In the genomic region with DNA sequence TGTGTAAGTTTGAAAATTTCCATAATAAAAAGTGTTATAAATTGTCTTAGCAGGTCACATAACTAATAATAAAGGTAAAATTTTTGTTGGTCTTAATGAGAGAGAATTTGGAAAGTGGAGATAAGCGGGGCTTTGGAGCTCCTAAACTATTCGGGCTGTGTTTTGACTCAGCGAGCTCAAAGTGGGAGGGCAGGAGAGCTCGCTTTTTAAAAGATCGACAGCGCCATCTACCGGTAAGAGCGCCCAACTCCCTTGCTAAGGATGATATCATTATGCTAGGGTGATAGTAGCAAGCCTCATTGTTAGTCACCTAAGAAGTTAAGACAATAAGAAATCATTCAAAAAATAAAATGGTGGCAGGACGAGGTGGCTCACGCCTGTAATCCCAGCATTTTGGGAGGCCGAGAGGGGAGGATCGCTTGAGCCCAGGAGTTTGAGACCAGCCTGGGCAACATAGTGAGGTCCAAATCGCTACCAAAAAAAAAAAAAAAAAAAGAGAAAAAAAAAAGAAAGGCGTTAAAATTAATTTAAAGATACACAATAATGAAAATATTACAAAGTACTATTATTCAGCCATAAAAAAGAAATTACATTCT, we compare ENCODE assay signal across 8 cellular contexts. TPM values are rescaled to one million over a fixed set of nuclear protein-coding genes. Genes with fewer than 3 reads are reported as not detected.
DNase-seq lines count a peak whose midpoint lies in the region; ATAC-seq and TF ChIP-seq lines count a peak whose summit lies in the region.

No MANE protein-coding gene starts in this region.

- H3K9ac ChIP-seq in neural cell (ENCODE audit: low read length): no peak overlapping the region

- no peak overlapping the region for H2AFZ ChIP-seq in neural cell (ENCODE audit: low read depth, low read length)

- no peak overlapping the region for H3K27ac Mint-ChIP-seq in activated T-cell treated with anti-CD3 and anti-CD28 coated beads, Interleukin-2, amount 50 U/mL, for 24 hours

- H3K27me3 ChIP-seq in Peyer's patch (no peaks in the 10 kb centered on the region), neural cell (ENCODE audit: insufficient read depth, low read depth, low read length) (no peaks in the 10 kb centered on the region)

- H3K27me3 Mint-ChIP-seq in activated T-cell treated with anti-CD3 and anti-CD28 coated beads, Interleukin-2, amount 50 U/mL, for 24 hours: no peaks in the 10 kb centered on the region

- no peaks in the 10 kb centered on the region for H3K9me2 ChIP-seq in neural cell (ENCODE audit: insufficient read depth, low read length)

- peaks cover 0 to 11% (median 0%) of the 10 kb centered on the region in 4 donors for H3K4me1 ChIP-seq in Peyer's patch

- DNase-seq in GM12864 (ENCODE audit: low read depth) (peak; percentile 34), KBM-7 (peak; percentile 86), Peyer's patch (peak; percentile 82 to 94 (median 83)), fibroblast of gingiva (ENCODE audit: low read depth) (peak; percentile 66)
- peak; percentile 88 for DNase-seq in activated T-cell treated with anti-CD3 and anti-CD28 coated beads, Interleukin-2, amount 50 U/mL, for 24 hours
- DNase-seq in stimulated activated naive CD8-positive, alpha-beta T cell treated with anti-CD3 and anti-CD28 coated beads, Interleukin-15, Interleukin-2, amounts not matched to agents 100 U/mL and 50 U/mL, for 24 hours: peak; percentile 93

- no peaks in the 10 kb centered on the region for H3K36me3 Mint-ChIP-seq in activated T-cell treated with anti-CD3 and anti-CD28 coated beads, Interleukin-2, amount 50 U/mL, for 24 hours (ENCODE audit: low read depth)

- no peaks in the 10 kb centered on the region for H3K9me3 Mint-ChIP-seq in activated T-cell treated with anti-CD3 and anti-CD28 coated beads, Interleukin-2, amount 50 U/mL, for 24 hours

- no peaks in the 10 kb centered on the region for H3K36me3 ChIP-seq in Peyer's patch
- H3K36me3 ChIP-seq in neural cell (ENCODE audit: insufficient read depth, low read length): no peaks in the 10 kb centered on the region

- no peak overlapping the region for H3K27ac ChIP-seq in Peyer's patch
- no peak overlapping the region for H3K27ac ChIP-seq in neural cell (ENCODE audit: low read length)

- in situ Hi-C loops in KBM-7 (cut with MboI; ENCODE audit: low pct_unique_long_range_greater_than_20kb, low sequenced_read_pairs): no loop called here

- no peaks in the 10 kb centered on the region for H3F3A ChIP-seq in neural cell (ENCODE audit: insufficient read depth, low read length, poor library complexity, severe bottlenecking)

- peak; percentile 65 for TF ChIP-seq CTCF in GM12864 (IDR thresholded peaks at IDR 0.05; ENCODE audit: low read depth, low read length, missing control alignments)
- TF ChIP-seq CTCF in Peyer's patch (IDR thresholded peaks at IDR 0.05): peak; percentile 55 to 87 (median 85)
- TF ChIP-seq CTCF in neural cell (IDR thresholded peaks at IDR 0.05; ENCODE audit: poor library complexity, severe bottlenecking): peak; percentile 87

- peak; percentile 98 for ATAC-seq in stimulated activated naive CD8-positive, alpha-beta T cell treated with anti-CD3 and anti-CD28 coated beads, Interleukin-15, Interleukin-2, amounts not matched to agents 100 U/mL and 50 U/mL, for 24 hours
- ATAC-seq in HG03280 (IDR thresholded peaks at IDR 0.05; ENCODE audit: unreplicated experiment): no peak

- H3K4me3 ChIP-seq in GM12864 (ENCODE audit: low read depth, low read length): no peak overlapping the region
- H3K4me3 ChIP-seq in Peyer's patch: no peak overlapping the region
- H3K4me3 ChIP-seq in neural cell (ENCODE audit: low read length): no peak overlapping the region

- H3K4me2 ChIP-seq in neural cell (ENCODE audit: low read length): no peak overlapping the region

- H3K4me3 Mint-ChIP-seq in activated T-cell treated with anti-CD3 and anti-CD28 coated beads, Interleukin-2, amount 50 U/mL, for 24 hours: no peak overlapping the region

- no peak for TF ChIP-seq POLR2A in Peyer's patch (IDR thresholded peaks at IDR 0.05)

- no peak for TF ChIP-seq EP300 in neural cell (conservative IDR thresholded peaks at IDR 0.05; ENCODE audit: poor library complexity, severe bottlenecking)

- no peaks in the 10 kb centered on the region for H3K9me3 ChIP-seq in Peyer's patch
- H3K9me3 ChIP-seq in neural cell (ENCODE audit: low read length): no peaks in the 10 kb centered on the region

- peak; percentile 83 for TF ChIP-seq RAD21 in neural cell (conservative IDR thresholded peaks at IDR 0.05)

- no peaks in the 10 kb centered on the region for H3K79me2 ChIP-seq in neural cell (replicated peaks; ENCODE audit: insufficient read depth, low read length)

- H4K20me1 ChIP-seq in neural cell (ENCODE audit: insufficient read depth): no peaks in the 10 kb centered on the region

- H3K4me1 Mint-ChIP-seq in activated T-cell treated with anti-CD3 and anti-CD28 coated beads, Interleukin-2, amount 50 U/mL, for 24 hours (ENCODE audit: low read depth): peaks cover 13% of the 10 kb centered on the region

TF ChIP-seq in neural cell, 6 proteins besides CTCF, POLR2A, EP300 and RAD21:
- TF ChIP-seq MXI1 (conservative IDR thresholded peaks at IDR 0.05; ENCODE audit: poor library complexity, severe bottlenecking): no peak
- peak; percentile 77 for TF ChIP-seq SMC3 (conservative IDR thresholded peaks at IDR 0.05; ENCODE audit: poor library complexity)

RNA-seq across cellular contexts. Expression of a gene that starts 24.8 kb away (rescaled TPM):
- total RNA-seq in Peyer's patch: not detected
- polyA plus RNA-seq in neural cell: not detected in 2 replicates
- not detected in 2 replicates for polyA minus RNA-seq in neural cell

RNA-seq across cellular contexts. Expression of a gene that starts 27.0 kb away (rescaled TPM):
- total RNA-seq in Peyer's patch: 10 to 100 TPM in 2 of 4 donors, 1 to 10 TPM in 1, not detected in 1; 6.5 to 26.5 (median 22.0) TPM
- polyA plus RNA-seq in neural cell: not detected in 2 replicates
- not detected in 2 replicates for polyA minus RNA-seq in neural cell

RNA-seq across cellular contexts. Expression of a gene that starts 32.7 kb away (rescaled TPM):
- under 1 TPM in 1 of 4 donors, not detected in 3; 0.54 TPM for total RNA-seq in Peyer's patch
- not detected in 2 replicates for polyA plus RNA-seq in neural cell
- not detected in 2 replicates for polyA minus RNA-seq in neural cell

RNA-seq across cellular contexts. Expression of a gene that starts 51.3 kb away (rescaled TPM):
- not detected for total RNA-seq in Peyer's patch
- polyA plus RNA-seq in neural cell: not detected in 2 replicates
- not detected in 2 replicates for polyA minus RNA-seq in neural cell

Comparison
In these comparisons a context has a peak if more than half of its experiments do, and no peak if none do; other contexts are left out.
1. DNase-seq: peak in every context shown above with its lines; median percentile 93 in stimulated activated naive CD8-positive, alpha-beta T cell treated with anti-CD3 and anti-CD28 coated beads, Interleukin-15, Interleukin-2, amounts not matched to agents 100 U/mL and 50 U/mL, for 24 hours; 88 in activated T-cell treated with anti-CD3 and anti-CD28 coated beads, Interleukin-2, amount 50 U/mL, for 24 hours; 86 in KBM-7; 83 in Peyer's patch; 66 in fibroblast of gingiva; 34 in GM12864.